23 cellular contexts compared by ENCODE assay signal in the genomic region with DNA sequence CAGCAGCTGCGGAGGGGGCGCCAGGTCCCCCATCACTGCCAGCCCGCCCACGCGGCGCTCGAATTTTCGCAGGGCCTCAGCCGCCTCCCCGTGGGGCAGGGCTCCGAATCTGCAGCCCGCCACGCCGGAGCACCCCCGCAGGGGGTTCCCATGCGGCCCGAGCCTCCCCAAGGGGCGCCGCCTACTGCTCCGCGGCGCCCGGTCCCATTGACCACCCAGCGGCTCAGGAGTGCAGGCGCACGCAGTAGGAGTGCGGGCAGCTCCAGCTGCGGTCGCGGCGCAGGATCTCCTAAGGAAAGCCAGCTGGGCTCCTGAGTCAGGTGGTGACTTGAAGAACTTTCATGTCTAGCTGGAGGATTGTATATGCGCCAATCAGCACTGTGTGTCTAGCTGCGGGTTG.
DNase-seq lines count a peak whose midpoint lies in the region; ATAC-seq, FAIRE-seq and TF ChIP-seq lines count a peak whose summit lies in the region.
"Had no signal": no experiment of that assay in that cellular context is flagged by ENCODE, and none has a peak within 500 bp of the region (broad histone marks: within the 10 kb centered on the region; RNA-seq: fewer than 3 reads in every experiment).

No MANE protein-coding gene starts in this region.

- H3K9me1 ChIP-seq in K562 (ENCODE audit: control insufficient read depth, insufficient read depth, low read length) = no peaks in the 10 kb centered on the region

- no peak for TF ChIP-seq POLR2A in K562 (conservative IDR thresholded peaks at IDR 0.05)

- H3K27ac ChIP-seq in GM23338 (ENCODE audit: low read depth) = no peak overlapping the region
- H3K27ac ChIP-seq in K562 (ENCODE audit: extremely low read depth, low read depth, low read length) = no peak overlapping the region
- H3K27ac ChIP-seq in upper lobe of right lung = no peak overlapping the region
- H3K27ac ChIP-seq in RWPE1 = no peak overlapping the region
- H3K27ac ChIP-seq in mesenchymal stem cell (ENCODE audit: low read length, poor library complexity, severe bottlenecking) = no peak overlapping the region
- H3K27ac ChIP-seq: BLaER1 had no signal

- no peaks in the 10 kb centered on the region for H3K9me2 ChIP-seq in GM23338 (ENCODE audit: insufficient read depth)

- POLR2A ChIA-PET in K562 (lab: Yijun Ruan, JAX) = interaction anchor here (1.4 kb wide), 1 partner anchor 16 kb away, joined by 4 read pairs; no protein-coding TSS in a partner anchor
- POLR2A ChIA-PET in RWPE1 (lab: Yijun Ruan, JAX; ENCODE audit: low non-redundant PET) = no interaction called here

- intact Hi-C loops in K562 (cut with micrococcal nuclease) = no loop called here
- intact Hi-C loops in upper lobe of right lung (cut with DNase I) = no loop called here

- no peak overlapping the region for H2BK12ac ChIP-seq in mesenchymal stem cell (ENCODE audit: low read length in 2 of 2)

- no peak overlapping the region for H3K27ac Mint-ChIP-seq in GM23338
- H3K27ac Mint-ChIP-seq: CD4-positive, CD25-positive, alpha-beta regulatory T cell; CD8-positive, alpha-beta memory T cell had no signal

- H3K9ac ChIP-seq in K562 (ENCODE audit: insufficient read depth in 1 of 2, low read depth in 2 of 2, low read length in 2 of 2) = no peak overlapping the region
- no peak overlapping the region for H3K9ac ChIP-seq in mesenchymal stem cell (ENCODE audit: low read length)
- H3K9ac ChIP-seq: BLaER1 had no signal

- 0 out of 2 replicates have a peak overlapping the region, but pooled peaks have one; percentile 5 for H2AFZ ChIP-seq in GM23338
- no peak overlapping the region for H2AFZ ChIP-seq in K562 (ENCODE audit: low read depth, low read length)
- no peak overlapping the region for H2AFZ ChIP-seq in mesenchymal stem cell (ENCODE audit: low read depth, low read length)

- peak; percentile 12 for DNase-seq in GM23338 (ENCODE audit: low spot score)
- DNase-seq in K562 (ENCODE audit: extremely low read depth in 1 of 4, low spot score in 3 of 4) = no peak
- DNase-seq in upper lobe of right lung = no peak
- DNase-seq in RWPE1 (ENCODE audit: low spot score) = no peak
- no peak for DNase-seq in mesenchymal stem cell
- DNase-seq: 8988T; ACHN; BE2C; C1 segment of cervical spinal cord; CD4-positive, alpha-beta memory T cell; CD4-positive, CD25-positive, alpha-beta regulatory T cell; CD8-positive, alpha-beta memory T cell; COR-L47; DMS 273 treated with DMSO at 0.1 percent for 48 hours; DMS153; DMS79 treated with DMSO at 0.1 percent for 48 hours; GF-D8 had no signal

- no peak for TF ChIP-seq EP300 in K562 (IDR thresholded peaks at IDR 0.05; ENCODE audit: low read length)

- no peaks in the 10 kb centered on the region for H3K79me1 ChIP-seq in mesenchymal stem cell (replicated peaks; ENCODE audit: low read length, poor library complexity, severe bottlenecking)

- H3K27me3 Mint-ChIP-seq in GM23338 (ENCODE audit: insufficient read depth, low read depth, poor library complexity) = peaks cover 5% of the 10 kb centered on the region

- no peak overlapping the region for H2BK5ac ChIP-seq in mesenchymal stem cell (ENCODE audit: low read depth, low read length, poor library complexity, severe bottlenecking)

- CTCF ChIA-PET in K562 (lab: Yijun Ruan, JAX; ENCODE audit: low intra/inter-chr PET ratio) = no interaction called here
- CTCF ChIA-PET in RWPE1 (lab: Yijun Ruan, JAX) = no interaction called here

- no peak overlapping the region for H3K4me2 ChIP-seq in GM23338
- H3K4me2 ChIP-seq in K562 (ENCODE audit: insufficient read depth, low read length) = no peak overlapping the region
- H3K4me2 ChIP-seq in mesenchymal stem cell (ENCODE audit: low read length, poor library complexity, severe bottlenecking) = no peak overlapping the region
- H3K4me2 ChIP-seq: BLaER1 had no signal

- H4K20me1 ChIP-seq in GM23338 (replicated peaks; ENCODE audit: insufficient read depth) = no peaks in the 10 kb centered on the region
- H4K20me1 ChIP-seq in K562 (replicated peaks; ENCODE audit: control insufficient read depth, insufficient read depth, low read length) = no peaks in the 10 kb centered on the region
- H4K20me1 ChIP-seq: BLaER1 had no signal

- H3K14ac ChIP-seq in mesenchymal stem cell (ENCODE audit: low read length in 2 of 2) = no peak overlapping the region

- H3K27me3 ChIP-seq in GM23338 (ENCODE audit: insufficient read depth) = no peaks in the 10 kb centered on the region
- no peaks in the 10 kb centered on the region for H3K27me3 ChIP-seq in K562 (ENCODE audit: control insufficient read depth in 2 of 2, insufficient read depth in 2 of 2, low read length in 2 of 2)
- H3K27me3 ChIP-seq in upper lobe of right lung = no peaks in the 10 kb centered on the region
- H3K27me3 ChIP-seq in mesenchymal stem cell (ENCODE audit: control insufficient read depth in 1 of 2, insufficient read depth in 1 of 2, low read length in 2 of 2) = peaks cover 0 to 3% of the 10 kb centered on the region in 2 experiments
- H3K27me3 ChIP-seq: BE2C, BLaER1 had no signal

- H4K8ac ChIP-seq in mesenchymal stem cell (ENCODE audit: low read length) = no peak overlapping the region

- peaks cover 14% of the 10 kb centered on the region; the same call in 2 of the 3 replicates for H3K36me3 Mint-ChIP-seq in GM23338 (ENCODE audit: low read depth)
- H3K36me3 Mint-ChIP-seq: CD14-positive monocyte; CD4-positive, CD25-positive, alpha-beta regulatory T cell had no signal

- no peak overlapping the region for H3K23ac ChIP-seq in mesenchymal stem cell (ENCODE audit: low read length in 2 of 2)

- in situ Hi-C loops in K562 (cut with MboI) = no loop called here

- H3K9me3 ChIP-seq in K562 (replicated peaks; ENCODE audit: control insufficient read depth, insufficient read depth, low read depth, low read length) (peaks cover 14% of the 10 kb centered on the region), upper lobe of right lung (no peaks in the 10 kb centered on the region), mesenchymal stem cell (ENCODE audit: control insufficient read depth, low read length) (peaks cover 16% of the 10 kb centered on the region)
- H3K9me3 ChIP-seq: BE2C had no signal

- ATAC-seq in GM23338 = peak; percentile 63
- no peak for ATAC-seq in K562
- peak; percentile 30 for ATAC-seq in upper lobe of right lung

- H3K4me3 ChIP-seq in GM23338 = no peak overlapping the region
- no peak overlapping the region for H3K4me3 ChIP-seq in K562
- no peak overlapping the region for H3K4me3 ChIP-seq in upper lobe of right lung
- no peak overlapping the region for H3K4me3 ChIP-seq in mesenchymal stem cell (ENCODE audit: insufficient read depth in 1 of 2, low read depth in 1 of 2, low read length in 2 of 2)
- H3K4me3 ChIP-seq: BLaER1 had no signal

- H3K18ac ChIP-seq in mesenchymal stem cell (ENCODE audit: low read depth in 1 of 2, low read length in 2 of 2) = no peak overlapping the region

- H3K4me3 Mint-ChIP-seq in GM23338 = no peak overlapping the region
- H3K4me3 Mint-ChIP-seq: CD14-positive monocyte; CD4-positive, alpha-beta memory T cell; CD4-positive, CD25-positive, alpha-beta regulatory T cell; CD8-positive, alpha-beta memory T cell had no signal

- FAIRE-seq in K562 (lab: Jason Lieb, UNC) = no peak
- FAIRE-seq: A204.1, G401.6, GM12891, GM19239 had no signal

- WGBS in K562 (ENCODE audit: insufficient coverage, low coverage, missing lambda C conversion rate) = 93% methylated on average over 12 of the region's 33 CpGs
- WGBS in mesenchymal stem cell = 96% methylated on average over 33 of the region's 33 CpGs

- no peaks in the 10 kb centered on the region for H3K4me1 Mint-ChIP-seq in GM23338
- H3K4me1 Mint-ChIP-seq: CD4-positive, alpha-beta memory T cell; CD8-positive, alpha-beta memory T cell had no signal

- no peak overlapping the region for H4K91ac ChIP-seq in mesenchymal stem cell (ENCODE audit: low read length)

- no peaks in the 10 kb centered on the region for H3K79me2 ChIP-seq in GM23338 (replicated peaks; ENCODE audit: insufficient read depth)
- no peaks in the 10 kb centered on the region for H3K79me2 ChIP-seq in K562 (ENCODE audit: control insufficient read depth, insufficient read depth, low read length)

- H3K9me3 Mint-ChIP-seq in GM23338 = peaks cover 20% of the 10 kb centered on the region

- H2AK5ac ChIP-seq in mesenchymal stem cell (ENCODE audit: low read length, severe bottlenecking) = no peak overlapping the region

- H3K4me1 ChIP-seq in GM23338 (ENCODE audit: insufficient read depth) (no peaks in the 10 kb centered on the region), K562 (replicated peaks in 1 of 2; ENCODE audit: control insufficient read depth in 2 of 2, insufficient read depth in 2 of 2, low read length in 2 of 2) (peaks cover 0 to 3% of the 10 kb centered on the region in 2 experiments; a peak in 2 of 5 replicates), upper lobe of right lung (no peaks in the 10 kb centered on the region), mesenchymal stem cell (ENCODE audit: control insufficient read depth, insufficient read depth, low read depth, low read length) (no peaks in the 10 kb centered on the region)
- H3K4me1 ChIP-seq: BE2C, BLaER1 had no signal

- TF ChIP-seq CTCF in GM23338 (conservative IDR thresholded peaks at IDR 0.05; ENCODE audit: low read depth in 2 of 2) (no peak), K562 (IDR thresholded peaks at IDR 0.05 in 2 of 3, conservative IDR thresholded peaks at IDR 0.05 in 1 of 3; ENCODE audit: insufficient read depth in 2 of 3, low read depth in 1 of 3, low read length in 3 of 3) (no peak), upper lobe of right lung (IDR thresholded peaks at IDR 0.05) (no peak), RWPE1 (conservative IDR thresholded peaks at IDR 0.05; ENCODE audit: low read depth) (no peak)

- H2BK15ac ChIP-seq in mesenchymal stem cell (ENCODE audit: low read depth, poor library complexity, severe bottlenecking) = no peak overlapping the region

- no TSS peak for BruUV-seq in K562 (replicated peaks; lab: Mats Ljungman, UMichigan)

- H3K36me3 ChIP-seq in GM23338 (ENCODE audit: insufficient read depth) (no peaks in the 10 kb centered on the region), K562 (ENCODE audit: control insufficient read depth, insufficient read depth, low read length) (no peaks in the 10 kb centered on the region), upper lobe of right lung (no peaks in the 10 kb centered on the region), mesenchymal stem cell (ENCODE audit: control insufficient read depth in 1 of 2, insufficient read depth in 2 of 2, low read depth in 1 of 2, low read length in 2 of 2) (no peaks in the 10 kb centered on the region)
- H3K36me3 ChIP-seq: BE2C, BLaER1 had no signal

- H2BK120ac ChIP-seq in mesenchymal stem cell (ENCODE audit: low read depth, low read length) = no peak overlapping the region

- TF ChIP-seq RAD21 in K562 (CRISPR knock-in tag; conservative IDR thresholded peaks at IDR 0.05 in 1 of 2, IDR thresholded peaks at IDR 0.05 in 1 of 2) = no peak

- H3K4ac ChIP-seq in mesenchymal stem cell (ENCODE audit: low read depth in 1 of 2, low read length in 2 of 2) = no peak overlapping the region

- H3F3A ChIP-seq in GM23338 (replicated peaks; ENCODE audit: low read depth) = no peaks in the 10 kb centered on the region

TF ChIP-seq in GM23338, 12 proteins besides CTCF, POLR2A, EP300 and RAD21:
- TF ChIP-seq JUNB (IDR thresholded peaks at IDR 0.05; ENCODE audit: unreplicated experiment) = no peak
